ENCODE assay signal across 11 cellular contexts in the genomic region with DNA sequence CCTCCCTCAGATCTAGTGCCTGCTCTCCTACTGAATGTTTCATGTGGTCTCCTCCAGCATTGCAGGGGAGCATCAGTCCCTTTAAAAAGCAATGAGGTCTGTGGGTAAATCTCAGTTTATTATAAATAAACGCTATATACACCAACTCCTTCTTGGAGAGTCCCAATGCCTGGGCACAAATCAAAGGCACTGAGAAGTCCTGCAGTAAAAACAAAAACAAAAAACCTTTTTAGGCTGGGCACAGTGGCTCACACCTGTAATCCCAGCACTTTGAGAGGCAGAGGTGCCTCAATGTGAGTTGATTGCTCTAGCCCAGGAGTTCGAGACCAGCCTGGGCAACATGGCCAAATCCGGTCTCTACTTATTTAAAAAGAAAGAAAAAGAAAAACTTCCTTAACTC. TPM values are rescaled to one million over a fixed set of nuclear protein-coding genes. Genes with fewer than 3 reads are reported as not detected.
"Had no signal": no experiment of that assay in that cellular context is flagged by ENCODE, and none has a peak within 500 bp of the region (broad histone marks: within the 10 kb centered on the region; RNA-seq: fewer than 3 reads in every experiment).

No MANE protein-coding gene starts in this region.

- H3K27ac Mint-ChIP-seq: GM23338, HFFc6 had no signal

- DNase-seq: GM23248, GOT3, H7, H9, HCEC 1CT, HFFc6 had no signal

- H3K36me3 ChIP-seq: HAP-1 had no signal

- H3K27ac ChIP-seq: GM23248 had no signal

- H3K4me1 Mint-ChIP-seq: GM23338 had no signal

- H3K4me3 ChIP-seq: GM23248, GM23338, HAP-1 had no signal

- H3K4me2 ChIP-seq: GM23338 had no signal

- FAIRE-seq: H1, H54 had no signal

- ATAC-seq: HCT116 had no signal

- H3K9ac ChIP-seq: GM23248 had no signal

- H3K4me1 ChIP-seq: HAP-1 had no signal

- H3K9me3 Mint-ChIP-seq: GM23338, H9, HFFc6 had no signal

- H2AFZ ChIP-seq: GM23248, GM23338 had no signal

- H3K4me3 Mint-ChIP-seq: GM23338, H9, HFFc6 had no signal

RNA-seq across cellular contexts. Expression of a gene that starts 45.0 kb away (rescaled TPM):
- total RNA-seq: GM23248 had no signal
- polyA plus RNA-seq: GM23248 had no signal
